ENCODE assay signal across 17 cellular contexts in genomic region chr3:183897606-183898384, GRCh38. TPM values are rescaled to one million over a fixed set of nuclear protein-coding genes. Genes with fewer than 3 reads are reported as not detected.
DNase-seq lines count a peak whose midpoint lies in the region; TF ChIP-seq lines count a peak whose summit lies in the region.
"Had no signal": no experiment of that assay in that cellular context is flagged by ENCODE, and none has a peak within 500 bp of the region (broad histone marks: within the 10 kb centered on the region; RNA-seq: fewer than 3 reads in every experiment).

No MANE protein-coding gene starts in this region.

- H3K56ac ChIP-seq in H9 (ENCODE audit: insufficient read length, low read depth, low read length) = no peak overlapping the region

- no peaks in the 10 kb centered on the region for H3K36me3 ChIP-seq in WERI-Rb-1
- no peaks in the 10 kb centered on the region for H3K36me3 ChIP-seq in mesenchymal stem cell (ENCODE audit: control insufficient read depth in 1 of 2, insufficient read depth in 2 of 2, low read depth in 1 of 2, low read length in 2 of 2)
- H3K36me3 ChIP-seq: neural progenitor cell, Peyer's patch had no signal

- no peak overlapping the region for H2BK20ac ChIP-seq in H9 (ENCODE audit: low read depth, low read length, poor library complexity, severe bottlenecking)

- H3K14ac ChIP-seq in H9 (ENCODE audit: insufficient read depth, low read length) (no peak overlapping the region), mesenchymal stem cell (ENCODE audit: low read length in 2 of 2) (no peak overlapping the region)

- peaks cover 6% of the 10 kb centered on the region in 2 experiments for H3K4me1 Mint-ChIP-seq in H9
- H3K4me1 Mint-ChIP-seq: neural progenitor cell had no signal

- H4K20me1 ChIP-seq in H9 (ENCODE audit: control insufficient read depth, insufficient read depth, insufficient read length) = no peaks in the 10 kb centered on the region

- H4K8ac ChIP-seq in H9 (replicated peaks; ENCODE audit: insufficient read length, low read depth, low read length) (no peak overlapping the region), mesenchymal stem cell (ENCODE audit: low read length) (no peak overlapping the region)

- H2BK120ac ChIP-seq in H9 (ENCODE audit: low read depth, low read length, poor library complexity, severe bottlenecking) = no peak overlapping the region
- no peak overlapping the region for H2BK120ac ChIP-seq in mesenchymal stem cell (ENCODE audit: low read depth, low read length)

- peak; percentile 13 for DNase-seq in activated CD4-positive, alpha-beta T cell treated with anti-CD3 and anti-CD28 coated beads for 48 hours
- DNase-seq in activated CD4-positive, alpha-beta T cell treated with anti-CD3 and anti-CD28 coated beads, Interleukin-2, amount 50 U/mL, for 48 hours = no peak
- no peak for DNase-seq in H9
- DNase-seq in WERI-Rb-1 = no peak
- no peak for DNase-seq in retinal pigment epithelial cell (ENCODE audit: low read depth)
- no peak for DNase-seq in NOMO-1 treated with dmso at 0.1 percent for 144 hours (lab: John Stamatoyannopoulos, UW; ENCODE audit: unreplicated experiment)
- DNase-seq in mesenchymal stem cell = no peak
- no peak for DNase-seq in hepatic stellate cell (ENCODE audit: low spot score)
- DNase-seq: activated CD8-positive, alpha-beta memory T cell treated with anti-CD3 and anti-CD28 coated beads for 24 hours; activated effector memory CD4-positive, alpha-beta T cell treated with anti-CD3 and anti-CD28 coated beads, Interleukin-2, amount 50 U/mL, for 16 hours; CD4-positive, CD25-positive, alpha-beta regulatory T cell; DMS53; effector memory CD8-positive, alpha-beta T cell; hypothalamus; NCI-H146; Peyer's patch had no signal

- TF ChIP-seq CTCF in H9 (conservative IDR thresholded peaks at IDR 0.05) = peak; percentile 22; the same call in 1 of the 3 replicates
- no peak for TF ChIP-seq CTCF in WERI-Rb-1 (IDR thresholded peaks at IDR 0.05; ENCODE audit: low read depth, low read length)
- TF ChIP-seq CTCF in retinal pigment epithelial cell (conservative IDR thresholded peaks at IDR 0.05; ENCODE audit: low read depth, low read length) = peak; percentile 5

- H2BK5ac ChIP-seq in H9 (ENCODE audit: insufficient read length, low read length) = no peak overlapping the region
- no peak overlapping the region for H2BK5ac ChIP-seq in mesenchymal stem cell (ENCODE audit: low read depth, low read length, poor library complexity, severe bottlenecking)

- no peaks in the 10 kb centered on the region for H3K27me3 ChIP-seq in H9 (ENCODE audit: insufficient read depth, low read length)
- no peaks in the 10 kb centered on the region for H3K27me3 ChIP-seq in WERI-Rb-1 (ENCODE audit: insufficient read depth, low read depth, severe bottlenecking)
- peaks cover 40 to 58% of the 10 kb centered on the region in 2 experiments for H3K27me3 ChIP-seq in mesenchymal stem cell (ENCODE audit: control insufficient read depth in 1 of 2, insufficient read depth in 1 of 2, low read length in 2 of 2)
- H3K27me3 ChIP-seq: neural progenitor cell, Peyer's patch had no signal

- H2AK5ac ChIP-seq in H9 (ENCODE audit: insufficient read length, low read length) (no peak overlapping the region), mesenchymal stem cell (ENCODE audit: low read length, severe bottlenecking) (no peak overlapping the region)

- no peak overlapping the region for H4K5ac ChIP-seq in H9 (ENCODE audit: insufficient read length, low read depth, low read length)

- H3K4me3 ChIP-seq in WERI-Rb-1 (ENCODE audit: low read depth, low read length) (no peak overlapping the region), retinal pigment epithelial cell (ENCODE audit: low read length) (no peak overlapping the region), mesenchymal stem cell (ENCODE audit: insufficient read depth in 1 of 2, low read depth in 1 of 2, low read length in 2 of 2) (no peak overlapping the region)
- H3K4me3 ChIP-seq: neural progenitor cell, Peyer's patch had no signal

- no peak overlapping the region for H2AFZ ChIP-seq in H9 (ENCODE audit: low read length)
- no peak overlapping the region for H2AFZ ChIP-seq in mesenchymal stem cell (ENCODE audit: low read depth, low read length)
- H2AFZ ChIP-seq: neural progenitor cell had no signal

- no peak overlapping the region for H3T11ph ChIP-seq in H9 (ENCODE audit: low read length)

- no peaks in the 10 kb centered on the region for H3K9me3 ChIP-seq in H9 (ENCODE audit: control insufficient read depth, low read depth, low read length)
- no peaks in the 10 kb centered on the region for H3K9me3 ChIP-seq in WERI-Rb-1 (ENCODE audit: severe bottlenecking)
- no peaks in the 10 kb centered on the region for H3K9me3 ChIP-seq in mesenchymal stem cell (ENCODE audit: control insufficient read depth, low read length)
- H3K9me3 ChIP-seq: Peyer's patch had no signal

- H4K91ac ChIP-seq in H9 (ENCODE audit: insufficient read length, low read depth, low read length) (no peak overlapping the region), mesenchymal stem cell (ENCODE audit: low read length) (no peak overlapping the region)

- no peak overlapping the region for H3K4ac ChIP-seq in H9 (ENCODE audit: low read depth, low read length)
- H3K4ac ChIP-seq in mesenchymal stem cell (ENCODE audit: low read depth in 1 of 2, low read length in 2 of 2) = no peak overlapping the region

- no peak overlapping the region for H3K4me3 Mint-ChIP-seq in H9
- H3K4me3 Mint-ChIP-seq: CD4-positive, CD25-positive, alpha-beta regulatory T cell; effector memory CD8-positive, alpha-beta T cell; neural progenitor cell had no signal

- peaks cover 5 to 6% of the 10 kb centered on the region in 2 experiments; a peak in 2 of 5 replicates for H3K9me3 Mint-ChIP-seq in H9
- H3K9me3 Mint-ChIP-seq: effector memory CD8-positive, alpha-beta T cell; neural progenitor cell had no signal

- H3K4me2 ChIP-seq in H9 (ENCODE audit: insufficient read depth, insufficient read length, low read length) (no peak overlapping the region), mesenchymal stem cell (ENCODE audit: low read length, poor library complexity, severe bottlenecking) (no peak overlapping the region)
- H3K4me2 ChIP-seq: neural progenitor cell had no signal

- H3K23me2 ChIP-seq in H9 (ENCODE audit: insufficient read length, low read depth, low read length, poor library complexity, severe bottlenecking) = no peaks in the 10 kb centered on the region

- peak overlapping the region in 1 of 3 experiments; percentile 7; a peak in 1 of 7 replicates for H3K27ac Mint-ChIP-seq in H9
- H3K27ac Mint-ChIP-seq: CD4-positive, CD25-positive, alpha-beta regulatory T cell; effector memory CD8-positive, alpha-beta T cell; neural progenitor cell had no signal

- H3K9ac ChIP-seq in H9 (ENCODE audit: extremely low read depth, insufficient read length, low read length) (no peak overlapping the region), mesenchymal stem cell (ENCODE audit: low read length) (no peak overlapping the region)
- H3K9ac ChIP-seq: neural progenitor cell had no signal

- no peak overlapping the region for H3K27ac ChIP-seq in H9 (ENCODE audit: insufficient read length, low read depth, low read length)
- peak overlapping the region; percentile 56 for H3K27ac ChIP-seq in WERI-Rb-1
- H3K27ac ChIP-seq in mesenchymal stem cell (ENCODE audit: low read length, poor library complexity, severe bottlenecking) = no peak overlapping the region
- H3K27ac ChIP-seq: neural progenitor cell, Peyer's patch had no signal

- H3K79me1 ChIP-seq in H9 (ENCODE audit: insufficient read depth, low read depth, low read length, poor library complexity, severe bottlenecking) (no peaks in the 10 kb centered on the region), mesenchymal stem cell (replicated peaks; ENCODE audit: low read length, poor library complexity, severe bottlenecking) (no peaks in the 10 kb centered on the region)

- peaks cover 6% of the 10 kb centered on the region; the same call in 1 of the 2 replicates for H3K27me3 Mint-ChIP-seq in H9 (ENCODE audit: low read depth)

- H3K4me1 ChIP-seq in H9 (ENCODE audit: insufficient read depth, low read length) = no peaks in the 10 kb centered on the region
- H3K4me1 ChIP-seq in mesenchymal stem cell (ENCODE audit: control insufficient read depth, insufficient read depth, low read depth, low read length) = no peaks in the 10 kb centered on the region
- H3K4me1 ChIP-seq: neural progenitor cell, Peyer's patch had no signal

- 0 out of 7 replicates have a peak, but pooled peaks cover 0 to 2% (median 0%) of the 10 kb centered on the region in 3 experiments for H3K36me3 Mint-ChIP-seq in H9 (ENCODE audit: insufficient read depth in 1 of 3, low read depth in 3 of 3)
- H3K36me3 Mint-ChIP-seq: CD4-positive, CD25-positive, alpha-beta regulatory T cell; neural progenitor cell had no signal

- no peaks in the 10 kb centered on the region for H3K79me2 ChIP-seq in H9 (ENCODE audit: insufficient read depth, low read length)

- H2BK15ac ChIP-seq in H9 (ENCODE audit: low read depth, low read length) = no peak overlapping the region
- H2BK15ac ChIP-seq in mesenchymal stem cell (ENCODE audit: low read depth, poor library complexity, severe bottlenecking) = no peak overlapping the region

- H3K18ac ChIP-seq in H9 (ENCODE audit: insufficient read length, low read depth, low read length) = no peak overlapping the region
- H3K18ac ChIP-seq in mesenchymal stem cell (ENCODE audit: low read depth in 1 of 2, low read length in 2 of 2) = no peak overlapping the region

- no CpG with 5 or more reads among the region's 14 CpGs for WGBS in H9 (ENCODE audit: extremely low coverage, insufficient read length, low lambda C conversion rate)
- 78% methylated on average over 14 of the region's 14 CpGs for WGBS in mesenchymal stem cell

- H2BK12ac ChIP-seq in H9 (ENCODE audit: insufficient read length, low read depth, low read length) = no peak overlapping the region
- no peak overlapping the region for H2BK12ac ChIP-seq in mesenchymal stem cell (ENCODE audit: low read length in 2 of 2)

- no peak overlapping the region for H3K23ac ChIP-seq in H9 (ENCODE audit: insufficient read length, low read depth, low read length)
- no peak overlapping the region for H3K23ac ChIP-seq in mesenchymal stem cell (ENCODE audit: low read length in 2 of 2)

RNA-seq across cellular contexts. Expression of gene PARL, which starts 13.1 kb away (rescaled TPM):
- total RNA-seq in H9 (2021) = 94.5 and 95.5 TPM in 2 replicates
- 60.6 TPM for polyA plus RNA-seq in mesenchymal stem cell (2013, experiment 1 of 2)
- 62.2 TPM for polyA plus RNA-seq in mesenchymal stem cell (2013, experiment 2 of 2)
